In genomic region chr2:1603059-1603458, GRCh38 we compare ENCODE assay signal across 25 cellular contexts.
"Had no signal": no experiment of that assay in that cellular context is flagged by ENCODE, and none has a peak within 500 bp of the region (broad histone marks: within the 10 kb centered on the region; RNA-seq: fewer than 3 reads in every experiment).

No MANE protein-coding gene starts in this region.

- H3K4me3 Mint-ChIP-seq: memory B cell; natural killer cell treated with Interleukin-12 subunit alpha and Interleukin-12 subunit beta and Interleukin-15 and Interleukin-18, amount 100 ng/mL, for 72 hours; neural progenitor cell; stimulated activated naive B cell treated with anti-CD40 and anti-IgM and Interleukin-4, amounts not matched to agents 10 μg/mL and 1 μg/mL and 100 μg/mL, for 72 hours; stimulated activated naive CD8-positive, alpha-beta T cell treated with anti-CD3 and anti-CD28 coated beads, Interleukin-15, amount 100 ng/mL, for 72 hours had no signal

- H3K9me3 ChIP-seq: colonic mucosa, esophagus muscularis mucosa, gastroesophageal sphincter, left ventricle myocardium inferior, lower lobe of right lung, psoas muscle, testis, tibial nerve had no signal

- H3K4me3 ChIP-seq: colonic mucosa, esophagus muscularis mucosa, gastroesophageal sphincter, left ventricle myocardium inferior, lower lobe of right lung, neural progenitor cell, psoas muscle, skin epidermis, testis, tibial nerve had no signal

- DNase-seq: cerebellar nuclear complex; colonic mucosa; effector memory CD4-positive, alpha-beta T cell; glutamatergic neuron; islet precursor cell; left ventricle myocardium inferior; lower lobe of right lung; midbrain; occipital lobe; psoas muscle; stimulated activated CD4-positive, alpha-beta T cell treated with anti-CD3 and anti-CD28 coated beads, Interleukin-2, amount 100 ng/mL, for 24 hours; stimulated activated CD4-positive, alpha-beta T cell treated with anti-CD3 and anti-CD28 coated beads, Interleukin-4, amount 100 ng/mL, for 4 hours; stimulated activated naive B cell treated with anti-CD40 and anti-IgM and Interleukin-4, amounts not matched to agents 10 μg/mL and 1 μg/mL and 100 μg/mL, for 72 hours; stimulated activated naive CD8-positive, alpha-beta T cell treated with anti-CD3 and anti-CD28 coated beads, Interleukin-15, amount 100 ng/mL, for 72 hours; testis had no signal

- ATAC-seq: gastroesophageal sphincter; lower lobe of right lung; natural killer cell treated with Interleukin-12 subunit alpha and Interleukin-12 subunit beta and Interleukin-15 and Interleukin-18, amount 100 ng/mL, for 72 hours; psoas muscle; sciatic nerve; stimulated activated naive B cell treated with anti-CD40 and anti-IgM and Interleukin-4, amounts not matched to agents 10 μg/mL and 1 μg/mL and 100 μg/mL, for 72 hours; stimulated activated naive CD8-positive, alpha-beta T cell treated with anti-CD3 and anti-CD28 coated beads, Interleukin-15, amount 100 ng/mL, for 72 hours had no signal

- H3K9ac ChIP-seq: neural progenitor cell, parathyroid adenoma had no signal

- FAIRE-seq: endometrium had no signal

- H3K27me3 Mint-ChIP-seq: stimulated activated naive CD8-positive, alpha-beta T cell treated with anti-CD3 and anti-CD28 coated beads, Interleukin-15, amount 100 ng/mL, for 72 hours had no signal

- H3K36me3 ChIP-seq: colonic mucosa, esophagus muscularis mucosa, gastroesophageal sphincter, left ventricle myocardium inferior, lower lobe of right lung, neural progenitor cell, tibial nerve had no signal

- H3K4me1 ChIP-seq: colonic mucosa, parathyroid adenoma, testis had no signal

- H3K9me3 Mint-ChIP-seq: memory B cell; natural killer cell treated with Interleukin-12 subunit alpha and Interleukin-12 subunit beta and Interleukin-15 and Interleukin-18, amount 100 ng/mL, for 72 hours; neural progenitor cell; stimulated activated naive B cell treated with anti-CD40 and anti-IgM and Interleukin-4, amounts not matched to agents 10 μg/mL and 1 μg/mL and 100 μg/mL, for 72 hours; stimulated activated naive CD8-positive, alpha-beta T cell treated with anti-CD3 and anti-CD28 coated beads, Interleukin-15, amount 100 ng/mL, for 72 hours had no signal

- H3K27ac ChIP-seq: colonic mucosa, esophagus muscularis mucosa, gastroesophageal sphincter, lower lobe of right lung, neural progenitor cell, parathyroid adenoma, psoas muscle, skin epidermis, testis had no signal

- H3K27me3 ChIP-seq: colonic mucosa, neural progenitor cell, testis, tibial nerve had no signal

- H3K36me3 Mint-ChIP-seq: memory B cell; natural killer cell treated with Interleukin-12 subunit alpha and Interleukin-12 subunit beta and Interleukin-15 and Interleukin-18, amount 100 ng/mL, for 72 hours; neural progenitor cell; stimulated activated naive B cell treated with anti-CD40 and anti-IgM and Interleukin-4, amounts not matched to agents 10 μg/mL and 1 μg/mL and 100 μg/mL, for 72 hours had no signal

- H3K27ac Mint-ChIP-seq: memory B cell; natural killer cell treated with Interleukin-12 subunit alpha and Interleukin-12 subunit beta and Interleukin-15 and Interleukin-18, amount 100 ng/mL, for 72 hours; neural progenitor cell; stimulated activated naive B cell treated with anti-CD40 and anti-IgM and Interleukin-4, amounts not matched to agents 10 μg/mL and 1 μg/mL and 100 μg/mL, for 72 hours; stimulated activated naive CD8-positive, alpha-beta T cell treated with anti-CD3 and anti-CD28 coated beads, Interleukin-15, amount 100 ng/mL, for 72 hours had no signal
